In genomic region chrX:5236096-5236495, GRCh38 we compare ENCODE assay signal across 1 cellular context.
TF ChIP-seq lines count a peak whose summit lies in the region.

No MANE protein-coding gene starts in this region.

TF ChIP-seq in H1, 55 proteins besides CTCF, POLR2A, EP300 and RAD21 (continued from another document):
- TF ChIP-seq ATF2 (IDR thresholded peaks at IDR 0.05; ENCODE audit: low read length) (no peak), BCL11A (IDR thresholded peaks at IDR 0.05; ENCODE audit: low read depth in 2 of 2, low read length in 2 of 2) (no peak), HDAC2 (IDR thresholded peaks at IDR 0.05; ENCODE audit: borderline replicate concordance in 1 of 2, low read depth in 2 of 2, low read length in 2 of 2) (no peak), EZH2 (IDR thresholded peaks at IDR 0.05; ENCODE audit: low read depth, low read length, severe bottlenecking) (no peak), USF2 (IDR thresholded peaks at IDR 0.05; ENCODE audit: low read length) (no peak), TAF7 (optimal IDR thresholded peaks at IDR 0.05; ENCODE audit: borderline replicate concordance, low read depth, low read length) (no peak), SP1 (IDR thresholded peaks at IDR 0.05; ENCODE audit: low read depth, low read length) (no peak), BACH1 (IDR thresholded peaks at IDR 0.05; ENCODE audit: low read length) (no peak), CBX5 (IDR thresholded peaks at IDR 0.05; ENCODE audit: low read depth, low read length) (no peak), GTF2F1 (IDR thresholded peaks at IDR 0.05; ENCODE audit: borderline replicate concordance, low read depth, low read length) (no peak), FOSL1 (IDR thresholded peaks at IDR 0.05; ENCODE audit: insufficient read depth, low read depth, low read length) (no peak), KDM1A (IDR thresholded peaks at IDR 0.05; ENCODE audit: borderline replicate concordance, low read length) (no peak), RBBP5 (IDR thresholded peaks at IDR 0.05; ENCODE audit: borderline replicate concordance, low read depth, low read length) (no peak), SP4 (IDR thresholded peaks at IDR 0.05; ENCODE audit: low read length) (no peak), BRCA1 (IDR thresholded peaks at IDR 0.05; ENCODE audit: low read depth, low read length) (no peak), KDM4A (IDR thresholded peaks at IDR 0.05; ENCODE audit: low read depth, low read length, severe bottlenecking) (no peak)
